Comparison of ENCODE assay signal across 19 cellular contexts in genomic region chr9:522190-522589, GRCh38.
"Had no signal": no experiment of that assay in that cellular context is flagged by ENCODE, and none has a peak within 500 bp of the region (broad histone marks: within the 10 kb centered on the region; RNA-seq: fewer than 3 reads in every experiment).

No MANE protein-coding gene starts in this region.

- FAIRE-seq: frontal cortex had no signal

- H3K36me3 ChIP-seq: left lung, neutrophil, sigmoid colon, stomach had no signal

- H3K4me1 ChIP-seq: left lung had no signal

- DNase-seq: effector CD4-positive, alpha-beta T cell; endodermal cell; islet precursor cell; left lung; mesenchymal stem cell; midbrain; psoas muscle; retina; sigmoid colon; stimulated activated CD4-positive, alpha-beta T cell treated with anti-CD3 and anti-CD28 coated beads, Interleukin-12 subunit alpha, Interleukin-12 subunit beta, amount 100 ng/mL, for 4 hours; stimulated activated naive CD4-positive, alpha-beta T cell; stomach; substantia nigra; trophoblast cell had no signal

- H3K27ac ChIP-seq: left lung, neutrophil, psoas muscle, sigmoid colon, skin epidermis, stomach had no signal

- ATAC-seq: left lung had no signal

- H3K4me3 ChIP-seq: coronary artery, left lung, lung, psoas muscle, sigmoid colon, skin epidermis, stomach had no signal

- H3K9me3 ChIP-seq: left lung, neutrophil, psoas muscle, sigmoid colon, stomach had no signal

- H3K27me3 ChIP-seq: left lung, neutrophil, sigmoid colon, stomach had no signal
